ENCODE assay signal across 12 cellular contexts in the genomic region with DNA sequence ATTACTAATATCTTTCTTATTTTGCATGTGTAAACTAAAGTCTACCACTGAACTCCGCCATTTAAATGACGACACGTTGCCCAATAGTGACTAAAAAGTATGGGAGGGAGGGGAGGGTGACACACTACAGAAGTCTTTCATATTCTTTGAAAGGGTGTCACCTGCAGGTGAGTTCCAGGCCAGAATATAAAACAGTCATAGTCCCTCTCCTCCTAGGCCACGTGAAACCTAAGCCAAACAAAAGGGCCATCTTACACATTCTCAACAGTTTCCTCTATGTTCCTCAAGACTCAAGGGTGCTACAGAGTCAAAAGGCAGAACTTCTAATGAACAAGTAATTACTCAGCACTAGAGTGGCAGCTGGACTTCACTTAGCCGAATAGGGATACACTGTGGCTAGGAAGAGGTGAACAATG. TPM values are rescaled to one million over a fixed set of nuclear protein-coding genes. Genes with fewer than 3 reads are reported as not detected.
DNase-seq lines count a peak whose midpoint lies in the region; ATAC-seq and TF ChIP-seq lines count a peak whose summit lies in the region.
"Had no signal": no experiment of that assay in that cellular context is flagged by ENCODE, and none has a peak within 500 bp of the region (broad histone marks: within the 10 kb centered on the region; RNA-seq: fewer than 3 reads in every experiment).

No MANE protein-coding gene starts in this region.

- intact Hi-C loops in activated CD4-positive, alpha-beta T cell treated with anti-CD3 and anti-CD28 coated beads for 36 hours (cut with DNase I, micrococcal nuclease) = loop anchor here (5.0 to 10.0 kb wide), 3 partner anchors 50 to 1393 kb away; a partner anchor contains a TSS

- peak; percentile 32 for DNase-seq in activated CD4-positive, alpha-beta T cell treated with anti-CD3 and anti-CD28 coated beads for 36 hours
- no peak for DNase-seq in activated CD4-positive, alpha-beta T cell treated with anti-CD3 and anti-CD28 coated beads, Interleukin-2, amount 50 U/mL, for 48 hours
- peak; percentile 31 for DNase-seq in NCI-H1105 treated with DMSO at 0.1 percent for 48 hours (lab: John Stamatoyannopoulos, UW)
- DNase-seq in central memory CD8-positive, alpha-beta T cell (ENCODE audit: low spot score in 2 of 2) = no peak
- no peak for DNase-seq in neuronal stem cell (ENCODE audit: low spot score)
- DNase-seq in WTC11 (ENCODE audit: low spot score) = no peak
- DNase-seq in nucleus accumbens (lab: John Stamatoyannopoulos, UW) = no peak
- DNase-seq in COLO829 (ENCODE audit: low spot score) = no peak
- DNase-seq: anterior cingulate cortex; DND-41; effector CD4-positive, alpha-beta T cell had no signal

- H3K27ac Mint-ChIP-seq in activated CD4-positive, alpha-beta T cell treated with anti-CD3 and anti-CD28 coated beads for 36 hours = peak overlapping the region; percentile 58
- H3K27ac Mint-ChIP-seq in central memory CD8-positive, alpha-beta T cell (ENCODE audit: low read depth) = peak overlapping the region; percentile 35
- H3K27ac Mint-ChIP-seq in WTC11 = no peak overlapping the region
- H3K27ac Mint-ChIP-seq: IgD-negative memory B cell had no signal

- no CpG with 5 or more reads among the region's 5 CpGs for WGBS in neuronal stem cell (ENCODE audit: extremely low coverage in 2 of 2, insufficient read length in 2 of 2, insufficient replicate concordance in 1 of 2), 2 donors

- H3K18ac ChIP-seq in neuronal stem cell (ENCODE audit: low read length) = peak overlapping the region; percentile 44

- no peak overlapping the region for H4K91ac ChIP-seq in neuronal stem cell (ENCODE audit: low read depth, low read length, poor library complexity)

- H3K27me3 ChIP-seq in neuronal stem cell (ENCODE audit: control insufficient read depth in 3 of 3, insufficient read depth in 3 of 3, low read depth in 1 of 3, low read length in 3 of 3) = no peaks in the 10 kb centered on the region

- H3K14ac ChIP-seq in neuronal stem cell (ENCODE audit: low read length) = no peak overlapping the region

- no peak overlapping the region for H2BK15ac ChIP-seq in neuronal stem cell (ENCODE audit: low read length)

- H3K9me3 ChIP-seq in neuronal stem cell (replicated peaks in 1 of 2; ENCODE audit: control insufficient read depth in 2 of 2, insufficient read depth in 1 of 2, low read depth in 1 of 2, low read length in 2 of 2) = no peaks in the 10 kb centered on the region

- no peaks in the 10 kb centered on the region for H3K9me3 Mint-ChIP-seq in activated CD4-positive, alpha-beta T cell treated with anti-CD3 and anti-CD28 coated beads for 36 hours (ENCODE audit: low read depth)
- no peaks in the 10 kb centered on the region for H3K9me3 Mint-ChIP-seq in central memory CD8-positive, alpha-beta T cell
- H3K9me3 Mint-ChIP-seq in WTC11 = no peaks in the 10 kb centered on the region
- H3K9me3 Mint-ChIP-seq: IgD-negative memory B cell had no signal

- H4K8ac ChIP-seq in neuronal stem cell (ENCODE audit: low read depth, low read length) = no peak overlapping the region

- H3K27ac ChIP-seq in neuronal stem cell (replicated peaks; ENCODE audit: low read length) = no peak overlapping the region

- H3K27me3 Mint-ChIP-seq in activated CD4-positive, alpha-beta T cell treated with anti-CD3 and anti-CD28 coated beads for 36 hours = no peaks in the 10 kb centered on the region
- no peaks in the 10 kb centered on the region for H3K27me3 Mint-ChIP-seq in central memory CD8-positive, alpha-beta T cell
- no peaks in the 10 kb centered on the region; the same call in 1 of the 2 replicates for H3K27me3 Mint-ChIP-seq in WTC11 (ENCODE audit: low read depth)
- H3K27me3 Mint-ChIP-seq: IgD-negative memory B cell had no signal

- no peak overlapping the region for H3K23ac ChIP-seq in neuronal stem cell (ENCODE audit: low read depth, low read length, poor library complexity)

- H3K4me3 ChIP-seq in neuronal stem cell (ENCODE audit: low read length in 2 of 2) = no peak overlapping the region

- no peak overlapping the region for H3K4me3 Mint-ChIP-seq in activated CD4-positive, alpha-beta T cell treated with anti-CD3 and anti-CD28 coated beads for 36 hours
- H3K4me3 Mint-ChIP-seq in central memory CD8-positive, alpha-beta T cell = no peak overlapping the region
- H3K4me3 Mint-ChIP-seq in WTC11 = no peak overlapping the region

- H3K9ac ChIP-seq in neuronal stem cell (ENCODE audit: low read depth, low read length, poor library complexity) = no peak overlapping the region

- H3K36me3 ChIP-seq in neuronal stem cell (replicated peaks in 1 of 2; ENCODE audit: control insufficient read depth in 2 of 2, insufficient read depth in 2 of 2, low read length in 2 of 2) = no peaks in the 10 kb centered on the region

- H2AFZ ChIP-seq in neuronal stem cell (ENCODE audit: low read length) = no peak overlapping the region

- H2BK120ac ChIP-seq in neuronal stem cell (ENCODE audit: low read depth, low read length) = no peak overlapping the region

- H3K4ac ChIP-seq in neuronal stem cell (ENCODE audit: low read length) = no peak overlapping the region

- TF ChIP-seq CTCF in WTC11 (IDR thresholded peaks at IDR 0.05) = no peak

- peaks cover 89% of the 10 kb centered on the region for H3K4me1 Mint-ChIP-seq in activated CD4-positive, alpha-beta T cell treated with anti-CD3 and anti-CD28 coated beads for 36 hours
- H3K4me1 Mint-ChIP-seq in central memory CD8-positive, alpha-beta T cell = peaks cover 89% of the 10 kb centered on the region
- H3K4me1 Mint-ChIP-seq in WTC11 = peaks cover 92% of the 10 kb centered on the region

- H3K36me3 Mint-ChIP-seq in activated CD4-positive, alpha-beta T cell treated with anti-CD3 and anti-CD28 coated beads for 36 hours (ENCODE audit: low read depth) = peaks cover 24% of the 10 kb centered on the region
- peaks cover 24% of the 10 kb centered on the region for H3K36me3 Mint-ChIP-seq in central memory CD8-positive, alpha-beta T cell (ENCODE audit: insufficient read depth)
- no peaks in the 10 kb centered on the region for H3K36me3 Mint-ChIP-seq in WTC11
- H3K36me3 Mint-ChIP-seq: IgD-negative memory B cell had no signal

- H3K4me2 ChIP-seq in neuronal stem cell (ENCODE audit: insufficient read depth, low read length, poor library complexity, severe bottlenecking) = no peak overlapping the region

- POLR2A ChIA-PET in activated CD4-positive, alpha-beta T cell treated with anti-CD3 and anti-CD28 coated beads for 36 hours (lab: Charles Lee) = no interaction called here
- POLR2A ChIA-PET in WTC11 (lab: Charles Lee) = no interaction called here

- peak; percentile 40 for ATAC-seq in activated CD4-positive, alpha-beta T cell treated with anti-CD3 and anti-CD28 coated beads for 36 hours
- no peak for ATAC-seq in central memory CD8-positive, alpha-beta T cell (replicated peaks; ENCODE audit: extremely low read depth, poor library complexity, severe bottlenecking)
- ATAC-seq in WTC11 = no peak

- H2BK5ac ChIP-seq in neuronal stem cell (ENCODE audit: low read length) = no peak overlapping the region

- H3K79me1 ChIP-seq in neuronal stem cell (ENCODE audit: low read depth, low read length) = peaks cover 2% of the 10 kb centered on the region

- H3K4me1 ChIP-seq in neuronal stem cell (ENCODE audit: control insufficient read depth in 2 of 2, insufficient read depth in 1 of 2, low read depth in 1 of 2, low read length in 2 of 2) = peaks cover 26 to 64% of the 10 kb centered on the region in 2 donors

- no peak overlapping the region for H2BK12ac ChIP-seq in neuronal stem cell (ENCODE audit: low read length)

- CTCF ChIA-PET in activated CD4-positive, alpha-beta T cell treated with anti-CD3 and anti-CD28 coated beads for 36 hours (lab: Charles Lee) = interaction anchor here (0.7 kb wide), 1 partner anchor 46 kb away, joined by 3 read pairs; no protein-coding TSS in a partner anchor
- CTCF ChIA-PET in WTC11 (lab: Charles Lee) = no interaction called here

- H2AK5ac ChIP-seq in neuronal stem cell (ENCODE audit: low read depth, low read length) = no peak overlapping the region

TF ChIP-seq in WTC11, 78 proteins besides CTCF, POLR2A, EP300 and RAD21:
- TF ChIP-seq NFE2L1 (CRISPR knock-in tag; IDR thresholded peaks at IDR 0.05) = no peak

RNA-seq across cellular contexts. Expression of a gene that starts 6.4 kb away (rescaled TPM):
- total RNA-seq in activated CD4-positive, alpha-beta T cell treated with anti-CD3 and anti-CD28 coated beads for 36 hours = 10 to 100 TPM; 34.1 to 41.0 TPM
- 79.6 TPM for polyA plus RNA-seq in neuronal stem cell (2013, experiment 1 of 2)
- 79.1 TPM for polyA plus RNA-seq in neuronal stem cell (2013, experiment 2 of 2)
- total RNA-seq in WTC11 (2021) = 40.5 to 43.2 TPM (median 40.6 TPM) in 3 replicates

Comparison
In these comparisons a context has a peak if more than half of its experiments do, and no peak if none do; other contexts are left out.
1. DNase-seq: peak in activated CD4-positive, alpha-beta T cell treated with anti-CD3 and anti-CD28 coated beads for 36 hours (single experiment) and NCI-H1105 treated with DMSO at 0.1 percent for 48 hours (single experiment); none in activated CD4-positive, alpha-beta T cell treated with anti-CD3 and anti-CD28 coated beads, Interleukin-2, amount 50 U/mL, for 48 hours (0 of 2), central memory CD8-positive, alpha-beta T cell (0 of 2), neuronal stem cell (single experiment), WTC11 (single experiment), nucleus accumbens (0 of 56) and COLO829 (single experiment).